In genomic region chr11:3797329-3798090, GRCh38 we compare ENCODE assay signal across 8 cellular contexts. TPM values are rescaled to one million over a fixed set of nuclear protein-coding genes. Genes with fewer than 3 reads are reported as not detected.
DNase-seq lines count a peak whose midpoint lies in the region; ATAC-seq and TF ChIP-seq lines count a peak whose summit lies in the region.

Gene NUP98 (minus strand): TSS chr11:3797554. CDS start chr11:3782117, 15,437 bp downstream.

- peaks cover 48% of the 10 kb centered on the region for H3K79me2 ChIP-seq in neural progenitor cell (ENCODE audit: low read depth)

- H3K27me3 Mint-ChIP-seq in neural progenitor cell (ENCODE audit: insufficient read depth, low read depth), result peaks cover 5% of the 10 kb centered on the region

- H4K20me1 ChIP-seq in neural progenitor cell (ENCODE audit: low read depth), result peaks cover 38% of the 10 kb centered on the region

- H3K27ac ChIP-seq in foreskin keratinocyte (peak within 1 kb of the TSS; percentile 93), neural progenitor cell (peak within 1 kb of the TSS; percentile 89)

- CTCF ChIA-PET in HEK293T (lab: Yijun Ruan, JAX), result no interaction called here

- TF ChIP-seq CTCF in foreskin keratinocyte (conservative IDR thresholded peaks at IDR 0.05) (no peak), neural progenitor cell (IDR thresholded peaks at IDR 0.05) (peak; percentile 9)

- H3K4me1 Mint-ChIP-seq in neural progenitor cell, result peaks cover 23% of the 10 kb centered on the region

- DNase-seq in GF-D8 (lab: John Stamatoyannopoulos, UW), result peak; percentile 92
- peak; percentile 98 for DNase-seq in HEK293T (ENCODE audit: extremely low spot score)
- DNase-seq in MV-4-11 (lab: John Stamatoyannopoulos, UW), result peak; percentile 100
- peak; percentile 99 for DNase-seq in SK-MEL-5 (ENCODE audit: low read depth, low spot score)
- peak; percentile 100 for DNase-seq in activated naive CD4-positive, alpha-beta T cell treated with Interleukin-2 at 50 U/mL for 16 hours
- DNase-seq in foreskin keratinocyte, result peak; percentile 99 to 100
- peak; percentile 100 for DNase-seq in neural progenitor cell (ENCODE audit: low spot score)
- DNase-seq in stromal cell of bone marrow (ENCODE audit: low read depth), result peak; percentile 99

- no peaks in the 10 kb centered on the region for H3K36me3 ChIP-seq in neural progenitor cell

- H3K27ac Mint-ChIP-seq in neural progenitor cell, result peak within 1 kb of the TSS; percentile 96

- in situ Hi-C loops in SK-MEL-5 (cut with HindIII; ENCODE audit: low pct_unique_long_range_greater_than_20kb, low sequenced_read_pairs), result no loop called here

- no peaks in the 10 kb centered on the region for H3K9me3 Mint-ChIP-seq in neural progenitor cell

- peak within 1 kb of the TSS; percentile 86 for H3K4me3 ChIP-seq in neural progenitor cell

- peak within 1 kb of the TSS; percentile 89 for H3K4me2 ChIP-seq in neural progenitor cell

- peaks cover 16% of the 10 kb centered on the region for H3K36me3 Mint-ChIP-seq in neural progenitor cell

- H2AFZ ChIP-seq in neural progenitor cell (replicated peaks), result peak within 1 kb of the TSS; percentile 54

- POLR2A ChIA-PET in HEK293T (lab: Yijun Ruan, JAX), result interaction anchor here (0.7 to 3.6 kb wide), 6 partner anchors 11 to 275 kb away, joined by 3 to 28 read pairs (median 3); partner anchors contain the start of genes PGAP2 and STIM1

- H3F3A ChIP-seq in neural progenitor cell (ENCODE audit: low read depth), result peaks cover 19% of the 10 kb centered on the region

- H3K27me3 ChIP-seq in foreskin keratinocyte (no peaks in the 10 kb centered on the region), neural progenitor cell (no peaks in the 10 kb centered on the region)

- peak within 1 kb of the TSS; percentile 91 for H3K4me3 Mint-ChIP-seq in neural progenitor cell

- H3K9me3 ChIP-seq in neural progenitor cell (ENCODE audit: low read depth), result no peaks in the 10 kb centered on the region

- peak within 1 kb of the TSS; percentile 82 for H3K9ac ChIP-seq in neural progenitor cell

- peak; percentile 92 for ATAC-seq in foreskin keratinocyte

- H3K4me1 ChIP-seq in foreskin keratinocyte, result peaks cover 6% of the 10 kb centered on the region
- peaks cover 9% of the 10 kb centered on the region for H3K4me1 ChIP-seq in neural progenitor cell

TF ChIP-seq in HEK293T, 16 proteins besides CTCF, POLR2A, EP300 and RAD21:
- TF ChIP-seq TARDBP (IDR thresholded peaks at IDR 0.05), result peak; percentile 20; the same call in 1 of the 2 replicates
- 0 out of 2 replicates have a peak, but pooled peaks have one; percentile 13 for TF ChIP-seq ELF4 (IDR thresholded peaks at IDR 0.05)
- no peak for TF ChIP-seq ZNF384 (IDR thresholded peaks at IDR 0.05)
- no peak for TF ChIP-seq SP1 (IDR thresholded peaks at IDR 0.05)
- TF ChIP-seq PKNOX1 (IDR thresholded peaks at IDR 0.05), result peak; percentile 100
- peak; percentile 90 for TF ChIP-seq FOXM1 (IDR thresholded peaks at IDR 0.05; ENCODE audit: borderline replicate concordance)

RNA-seq across cellular contexts. Expression of gene NUP98, which starts in this region (rescaled TPM):
- 102 and 107 TPM in 2 replicates for total RNA-seq in SK-MEL-5 (2014; rRNA removed; shearing (Covaris generic))
- polyA plus RNA-seq in SK-MEL-5 (2015; cell fraction: cytosol; rRNA removed), result 129 TPM in 2 replicates
- polyA plus RNA-seq in SK-MEL-5 (2015; cell fraction: nucleus; rRNA removed), result 139 and 148 TPM in 2 replicates
- 79.4 and 82.2 TPM in 2 replicates for total RNA-seq in foreskin keratinocyte
- 26.2 and 33.0 TPM in 2 replicates for polyA plus RNA-seq in foreskin keratinocyte
- 94.8 and 106 TPM in 2 replicates for total RNA-seq in neural progenitor cell (ENCODE audit: low replicate concordance)

Comparison
In these comparisons a context has a peak if more than half of its experiments do, and no peak if none do; other contexts are left out.
1. Peak in every context shown above with its lines: DNase-seq, ATAC-seq, H3K4me3 ChIP-seq and H3K27ac ChIP-seq.